In genomic region chr10:69883256-69883655, GRCh38 we compare ENCODE assay signal across 15 cellular contexts.
DNase-seq lines count a peak whose midpoint lies in the region; ATAC-seq and TF ChIP-seq lines count a peak whose summit lies in the region.
"Had no signal": no experiment of that assay in that cellular context is flagged by ENCODE, and none has a peak within 500 bp of the region (broad histone marks: within the 10 kb centered on the region; RNA-seq: fewer than 3 reads in every experiment).

No MANE protein-coding gene starts in this region.

- H3K36me3 Mint-ChIP-seq in T-helper 17 cell (ENCODE audit: low read depth) = peaks cover 12% of the 10 kb centered on the region

- H3K27me3 Mint-ChIP-seq in T-helper 17 cell = peaks cover 51% of the 10 kb centered on the region

- peak; percentile 50 for DNase-seq in 8988T
- DNase-seq in GM20000 (ENCODE audit: low spot score) = peak; percentile 25
- no peak for DNase-seq in T-helper 17 cell
- peak; percentile 48 for DNase-seq in left kidney (ENCODE audit: low read depth, low spot score)
- DNase-seq in ACHN = no peak
- DNase-seq: activated naive CD4-positive, alpha-beta T cell treated with Interleukin-2 at 50 U/mL for 16 hours; CD4-positive, alpha-beta T cell; cortex of kidney; glutamatergic neuron; stimulated activated CD4-positive, alpha-beta T cell treated with anti-CD3 and anti-CD28 coated beads, Interleukin-12 subunit alpha, Interleukin-12 subunit beta, amount 100 ng/mL, for 4 hours had no signal

- ATAC-seq in T-helper 17 cell (no peak), GM19351 (IDR thresholded peaks at IDR 0.05; ENCODE audit: unreplicated experiment) (no peak), GM18861 (IDR thresholded peaks at IDR 0.05; ENCODE audit: unreplicated experiment) (no peak), GM18517 (IDR thresholded peaks at IDR 0.05; ENCODE audit: unreplicated experiment) (no peak)
- ATAC-seq: activated CD4-positive, CD25-positive, alpha-beta regulatory T cell treated with anti-CD3 and anti-CD28 coated beads, Interleukin-2, amount 50 U/mL, for 24 hours had no signal

- no peaks in the 10 kb centered on the region for H3K9me3 ChIP-seq in T-helper 17 cell (ENCODE audit: control insufficient read depth, low read length, poor library complexity, severe bottlenecking)

- no peak for TF ChIP-seq CTCF in GM20000 (IDR thresholded peaks at IDR 0.05; ENCODE audit: extremely low read depth, missing control alignments)

- peak overlapping the region; percentile 72 for H3K27ac Mint-ChIP-seq in T-helper 17 cell
- H3K27ac Mint-ChIP-seq: CD4-positive, alpha-beta T cell; stimulated activated naive CD8-positive, alpha-beta T cell treated with anti-CD3 and anti-CD28 coated beads, Interleukin-15, Interleukin-2, amounts not matched to agents 100 ng/mL and 50 ng/mL, for 24 hours had no signal

- in situ Hi-C loops in ACHN (cut with HindIII; ENCODE audit: low pct_ligation_motif_present, low pct_unique_long_range_greater_than_20kb, low sequenced_read_pairs) = no loop called here

- peaks cover 6% of the 10 kb centered on the region for H3K4me1 Mint-ChIP-seq in T-helper 17 cell

- H3K4me3 Mint-ChIP-seq in T-helper 17 cell = no peak overlapping the region
- H3K4me3 Mint-ChIP-seq: CD4-positive, alpha-beta T cell; stimulated activated naive CD8-positive, alpha-beta T cell treated with anti-CD3 and anti-CD28 coated beads, Interleukin-15, Interleukin-2, amounts not matched to agents 100 ng/mL and 50 ng/mL, for 24 hours had no signal

Comparison
In these comparisons a context has a peak if more than half of its experiments do, and no peak if none do; other contexts are left out.
1. DNase-seq: peak in 8988T (single experiment), GM20000 (single experiment) and left kidney (single experiment); none in T-helper 17 cell (0 of 3) and ACHN (single experiment).